Comparison of ENCODE assay signal across 20 cellular contexts in the genomic region with DNA sequence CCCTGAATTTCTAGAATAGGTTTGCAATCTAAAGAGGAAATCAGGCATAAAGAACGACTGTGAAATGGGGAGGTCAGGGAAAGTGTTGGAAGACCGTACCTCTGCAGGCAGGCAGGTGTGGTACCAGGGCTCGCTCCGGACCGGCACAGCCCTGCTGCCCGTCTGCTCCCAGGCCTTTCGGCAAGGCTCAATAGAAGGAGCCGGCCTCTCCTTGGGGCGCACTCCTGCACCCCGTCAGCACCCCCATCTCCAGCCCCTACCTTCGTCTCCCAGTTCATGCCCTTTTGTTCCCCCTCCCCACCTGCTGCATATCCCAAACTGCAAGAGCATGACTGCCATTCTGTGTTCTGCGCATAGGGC.
"Had no signal": no experiment of that assay in that cellular context is flagged by ENCODE, and none has a peak within 500 bp of the region (broad histone marks: within the 10 kb centered on the region; RNA-seq: fewer than 3 reads in every experiment).

No MANE protein-coding gene starts in this region.

- H3K27me3 ChIP-seq: testis, upper lobe of left lung, uterus had no signal

- H3K4me1 Mint-ChIP-seq: central memory CD8-positive, alpha-beta T cell; immature natural killer cell; naive thymus-derived CD8-positive, alpha-beta T cell; stimulated activated naive CD8-positive, alpha-beta T cell treated with anti-CD3 and anti-CD28 coated beads, Interleukin-15, amount 100 ng/mL, for 72 hours had no signal

- DNase-seq: cortex of kidney; effector memory CD8-positive, alpha-beta T cell; hypothalamus; immature natural killer cell; mesenchymal stem cell; nephron progenitor cell; nucleus accumbens; psoas muscle; right cardiac atrium; sigmoid colon; stimulated activated CD4-positive, alpha-beta T cell treated with anti-CD3 and anti-CD28 coated beads, Interleukin-15, amount 100 ng/mL, for 24 hours; stimulated activated CD4-positive, alpha-beta T cell treated with anti-CD3 and anti-CD28 coated beads, Interleukin-2, amount 100 ng/mL, for 48 hours; stimulated activated naive CD4-positive, alpha-beta T cell; stimulated activated naive CD8-positive, alpha-beta T cell treated with anti-CD3 and anti-CD28 coated beads, Interleukin-15, amount 100 ng/mL, for 72 hours; testis; tibial artery; upper lobe of left lung; uterus had no signal

- H3K27me3 Mint-ChIP-seq: central memory CD8-positive, alpha-beta T cell had no signal

- H3K27ac ChIP-seq: psoas muscle, sigmoid colon, testis, tibial artery, upper lobe of left lung, uterus had no signal

- H3K9me3 ChIP-seq: sigmoid colon, testis, uterus had no signal

- H3K4me1 ChIP-seq: psoas muscle, sigmoid colon, testis, tibial artery, upper lobe of left lung, uterus had no signal

- H3K36me3 ChIP-seq: sigmoid colon, tibial artery, upper lobe of left lung, uterus had no signal

- H3K9me3 Mint-ChIP-seq: central memory CD8-positive, alpha-beta T cell had no signal

- H3K4me3 Mint-ChIP-seq: central memory CD8-positive, alpha-beta T cell; effector memory CD8-positive, alpha-beta T cell; immature natural killer cell; nephron progenitor cell; stimulated activated naive CD8-positive, alpha-beta T cell treated with anti-CD3 and anti-CD28 coated beads, Interleukin-15, amount 100 ng/mL, for 72 hours had no signal

- H3K36me3 Mint-ChIP-seq: immature natural killer cell had no signal

- H3K4me3 ChIP-seq: psoas muscle, sigmoid colon, testis, tibial artery, upper lobe of left lung, uterus had no signal

- ATAC-seq: effector memory CD8-positive, alpha-beta T cell; naive thymus-derived CD8-positive, alpha-beta T cell; psoas muscle; right cardiac atrium; stimulated activated naive CD8-positive, alpha-beta T cell treated with anti-CD3 and anti-CD28 coated beads, Interleukin-15, amount 100 ng/mL, for 72 hours had no signal

- H3K27ac Mint-ChIP-seq: effector memory CD8-positive, alpha-beta T cell; immature natural killer cell; naive thymus-derived CD8-positive, alpha-beta T cell; nephron progenitor cell; stimulated activated naive CD8-positive, alpha-beta T cell treated with anti-CD3 and anti-CD28 coated beads, Interleukin-15, amount 100 ng/mL, for 72 hours had no signal
